8 cellular contexts compared by ENCODE assay signal in genomic region chr10:28668363-28669226, GRCh38. TPM values are rescaled to one million over a fixed set of nuclear protein-coding genes. Genes with fewer than 3 reads are reported as not detected.
DNase-seq lines count a peak whose midpoint lies in the region; ATAC-seq lines count a peak whose summit lies in the region.

No MANE protein-coding gene starts in this region.

- intact Hi-C loops in head of caudate nucleus (cut with DNase I) (no loop called here), posterior vena cava (cut with DNase I) (no loop called here)

- peak; percentile 55 for DNase-seq in ELR (ENCODE audit: low read depth)
- DNase-seq in NCI-H345 (lab: John Stamatoyannopoulos, UW) = peak; percentile 72
- DNase-seq in activated effector memory CD4-positive, alpha-beta T cell treated with Interleukin-2 at 50 U/mL for 16 hours = peak; percentile 1
- peak in 30 of 42 donors; percentile 13 to 73 (median 40) for DNase-seq in head of caudate nucleus
- DNase-seq in posterior vena cava (ENCODE audit: low spot score) = peak; percentile 92
- DNase-seq in occipital lobe (lab: John Stamatoyannopoulos, UW) = no peak

- ATAC-seq in HG03135 (IDR thresholded peaks at IDR 0.05; ENCODE audit: unreplicated experiment) = no peak
- no peak for ATAC-seq in GM18867 (IDR thresholded peaks at IDR 0.05; ENCODE audit: unreplicated experiment)

RNA-seq across cellular contexts. Expression of gene BAMBI, which starts 8.7 kb away (rescaled TPM):
- total RNA-seq in posterior vena cava (10 to 100 TPM; 11.1 to 12.9 TPM), occipital lobe (2.3 TPM)
